ENCODE assay signal across 1 cellular context in the genomic region with DNA sequence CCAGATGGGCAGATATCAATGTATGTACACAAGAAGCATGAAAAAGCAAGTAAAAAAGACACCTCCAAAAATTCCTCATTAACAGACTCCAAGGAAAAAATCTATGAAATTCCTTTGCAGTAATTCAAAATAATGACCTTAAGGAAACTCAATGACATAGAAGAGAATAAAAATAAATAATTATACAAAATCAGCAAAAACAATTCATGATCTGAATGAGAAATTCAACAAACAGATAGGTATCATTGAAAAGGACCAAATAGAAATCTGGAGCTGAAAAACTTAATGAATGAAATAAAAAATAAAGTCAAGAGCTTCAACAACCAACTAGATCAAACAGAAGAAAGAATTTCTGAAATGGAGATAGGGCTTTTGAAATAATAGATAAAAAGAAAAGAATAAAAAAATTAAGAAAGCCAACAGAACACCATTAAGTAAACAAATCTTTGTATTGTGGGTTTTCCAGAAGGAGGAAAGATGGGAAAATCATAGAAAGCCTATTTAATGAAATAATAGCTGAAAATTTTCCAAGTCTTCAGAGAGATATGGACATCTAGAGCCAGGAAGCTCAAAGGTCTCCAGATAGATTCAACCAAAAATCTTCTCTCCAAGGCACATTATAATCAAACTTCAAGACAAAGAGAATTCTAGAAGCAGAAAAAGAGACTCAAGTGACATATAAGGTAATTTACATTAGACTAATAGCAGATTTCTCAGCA.
TF ChIP-seq lines count a peak whose summit lies in the region.

No MANE protein-coding gene starts in this region.

TF ChIP-seq in GM12878, 131 proteins besides CTCF, POLR2A, EP300 and RAD21 (continued from another document):
- TF ChIP-seq KLF5 (IDR thresholded peaks at IDR 0.05; ENCODE audit: partially characterized antibody) = peak; percentile 58
- no peak for TF ChIP-seq GABPA (IDR thresholded peaks at IDR 0.05; ENCODE audit: low read depth)
- no peak for TF ChIP-seq MXI1 (IDR thresholded peaks at IDR 0.05; ENCODE audit: low read depth, low read length)
- no peak for TF ChIP-seq ATF2 (IDR thresholded peaks at IDR 0.05; ENCODE audit: low read length)
- 0 out of 2 replicates have a peak, but pooled peaks have one; percentile 33 for TF ChIP-seq CBX5 (IDR thresholded peaks at IDR 0.05; ENCODE audit: low read depth)
- TF ChIP-seq, protein P1, sequence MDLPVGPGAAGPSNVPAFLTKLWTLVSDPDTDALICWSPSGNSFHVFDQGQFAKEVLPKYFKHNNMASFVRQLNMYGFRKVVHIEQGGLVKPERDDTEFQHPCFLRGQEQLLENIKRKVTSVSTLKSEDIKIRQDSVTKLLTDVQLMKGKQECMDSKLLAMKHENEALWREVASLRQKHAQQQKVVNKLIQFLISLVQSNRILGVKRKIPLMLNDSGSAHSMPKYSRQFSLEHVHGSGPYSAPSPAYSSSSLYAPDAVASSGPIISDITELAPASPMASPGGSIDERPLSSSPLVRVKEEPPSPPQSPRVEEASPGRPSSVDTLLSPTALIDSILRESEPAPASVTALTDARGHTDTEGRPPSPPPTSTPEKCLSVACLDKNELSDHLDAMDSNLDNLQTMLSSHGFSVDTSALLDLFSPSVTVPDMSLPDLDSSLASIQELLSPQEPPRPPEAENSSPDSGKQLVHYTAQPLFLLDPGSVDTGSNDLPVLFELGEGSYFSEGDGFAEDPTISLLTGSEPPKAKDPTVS (IDR thresholded peaks at IDR 0.05; ENCODE audit: low read depth, low read length) = no peak
- 0 out of 2 replicates have a peak, but pooled peaks have one; percentile 31 for TF ChIP-seq NBN (IDR thresholded peaks at IDR 0.05)
- no peak for TF ChIP-seq E2F4 (IDR thresholded peaks at IDR 0.05; ENCODE audit: low read depth, low read length)
- TF ChIP-seq REST (IDR thresholded peaks at IDR 0.05; ENCODE audit: low read depth, low read length) = no peak
- TF ChIP-seq NFXL1 (IDR thresholded peaks at IDR 0.05; ENCODE audit: borderline replicate concordance) = no peak
- no peak for TF ChIP-seq ZNF274 (IDR thresholded peaks at IDR 0.05; ENCODE audit: insufficient read depth, insufficient read length)
- TF ChIP-seq ZNF24 (IDR thresholded peaks at IDR 0.05) = 0 out of 2 replicates have a peak, but pooled peaks have one; percentile 12
- TF ChIP-seq RFX5 (IDR thresholded peaks at IDR 0.05; ENCODE audit: low read depth, low read length) = no peak
- TF ChIP-seq, protein P2, sequence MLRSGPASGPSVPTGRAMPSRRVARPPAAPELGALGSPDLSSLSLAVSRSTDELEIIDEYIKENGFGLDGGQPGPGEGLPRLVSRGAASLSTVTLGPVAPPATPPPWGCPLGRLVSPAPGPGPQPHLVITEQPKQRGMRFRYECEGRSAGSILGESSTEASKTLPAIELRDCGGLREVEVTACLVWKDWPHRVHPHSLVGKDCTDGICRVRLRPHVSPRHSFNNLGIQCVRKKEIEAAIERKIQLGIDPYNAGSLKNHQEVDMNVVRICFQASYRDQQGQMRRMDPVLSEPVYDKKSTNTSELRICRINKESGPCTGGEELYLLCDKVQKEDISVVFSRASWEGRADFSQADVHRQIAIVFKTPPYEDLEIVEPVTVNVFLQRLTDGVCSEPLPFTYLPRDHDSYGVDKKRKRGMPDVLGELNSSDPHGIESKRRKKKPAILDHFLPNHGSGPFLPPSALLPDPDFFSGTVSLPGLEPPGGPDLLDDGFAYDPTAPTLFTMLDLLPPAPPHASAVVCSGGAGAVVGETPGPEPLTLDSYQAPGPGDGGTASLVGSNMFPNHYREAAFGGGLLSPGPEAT (IDR thresholded peaks at IDR 0.05; ENCODE audit: low read depth) = peak; percentile 72
- no peak for TF ChIP-seq STAT1 (conservative IDR thresholded peaks at IDR 0.05)
